Comparison of ENCODE assay signal across 29 cellular contexts in the genomic region with DNA sequence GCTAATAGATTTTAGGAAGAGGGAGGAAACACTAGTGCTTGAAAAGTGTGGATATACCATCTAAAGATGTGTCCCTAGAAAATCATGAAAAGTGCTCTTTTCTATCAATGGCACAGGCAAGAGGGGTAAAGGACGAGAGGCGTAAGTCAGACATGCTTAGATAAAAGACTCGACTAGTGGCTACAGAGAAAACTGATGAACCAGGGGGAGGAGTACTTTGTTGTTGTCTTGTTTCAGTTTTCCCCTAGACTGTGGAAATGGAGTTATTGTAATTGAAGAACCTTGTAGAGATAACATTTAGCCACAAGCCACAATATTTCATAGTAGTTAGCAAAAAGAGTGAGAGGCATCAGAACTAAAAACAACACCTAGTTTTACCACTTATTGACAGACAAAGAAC. TPM values are rescaled to one million over a fixed set of nuclear protein-coding genes. Genes with fewer than 3 reads are reported as not detected.
"Had no signal": no experiment of that assay in that cellular context is flagged by ENCODE, and none has a peak within 500 bp of the region (broad histone marks: within the 10 kb centered on the region; RNA-seq: fewer than 3 reads in every experiment).

No MANE protein-coding gene starts in this region.

- ATAC-seq: activated T-helper 17 cell treated with anti-CD3 and anti-CD28 coated beads, Interleukin-2, amount 50 U/mL, for 72 hours; PC-3 had no signal

- H3K9me3 Mint-ChIP-seq: activated CD4-positive, alpha-beta T cell treated with anti-CD3 and anti-CD28 coated beads, Interleukin-2, amount 10 ng/mL, durations not matched to agents 24 days and 14 days had no signal

- H3K27me3 Mint-ChIP-seq: activated CD4-positive, alpha-beta T cell treated with anti-CD3 and anti-CD28 coated beads, Interleukin-2, amount 10 ng/mL, durations not matched to agents 24 days and 14 days; activated naive CD4-positive, alpha-beta T cell treated with anti-CD3 and anti-CD28 coated beads, Interleukin-2, amount 10 ng/mL, durations not matched to agents 7 days and 5 days; activated naive CD8-positive, alpha-beta T cell treated with anti-CD3 and anti-CD28 coated beads for 36 hours; activated T-helper 17 cell treated with anti-CD3 and anti-CD28 coated beads, Interleukin-2, amount 50 U/mL, for 72 hours had no signal

- H3K4me1 Mint-ChIP-seq: activated B cell treated with CpG ODN at 0.5 μM for 24 hours; activated CD4-positive, alpha-beta T cell treated with anti-CD3 and anti-CD28 coated beads, Interleukin-2, amount 10 ng/mL, durations not matched to agents 24 days and 14 days; activated naive CD4-positive, alpha-beta T cell treated with anti-CD3 and anti-CD28 coated beads, Interleukin-2, amount 10 ng/mL, durations not matched to agents 7 days and 5 days; activated naive CD8-positive, alpha-beta T cell treated with anti-CD3 and anti-CD28 coated beads for 36 hours; activated T-helper 17 cell treated with anti-CD3 and anti-CD28 coated beads, Interleukin-2, amount 50 U/mL, for 72 hours had no signal

- H3K27ac Mint-ChIP-seq: activated B cell treated with CpG ODN at 0.5 μM for 24 hours; activated CD4-positive, alpha-beta T cell treated with anti-CD3 and anti-CD28 coated beads, Interleukin-2, amount 10 ng/mL, durations not matched to agents 24 days and 14 days; activated naive CD4-positive, alpha-beta T cell treated with anti-CD3 and anti-CD28 coated beads, Interleukin-2, amount 10 ng/mL, durations not matched to agents 7 days and 5 days; activated naive CD8-positive, alpha-beta T cell treated with anti-CD3 and anti-CD28 coated beads for 36 hours; activated T-helper 17 cell treated with anti-CD3 and anti-CD28 coated beads, Interleukin-2, amount 50 U/mL, for 72 hours had no signal

- DNase-seq: activated B cell treated with CpG ODN at 0.5 μM for 24 hours; activated CD4-positive, alpha-beta T cell treated with anti-CD3 and anti-CD28 coated beads for 1 hour; activated CD4-positive, alpha-beta T cell treated with anti-CD3 and anti-CD28 coated beads, Interleukin-2, amount 10 ng/mL, durations not matched to agents 24 days and 14 days; activated CD4-positive, alpha-beta T cell treated with anti-CD3 and anti-CD28 coated beads, Interleukin-2, amount 50 U/mL, for 48 hours; activated CD8-positive, alpha-beta memory T cell treated with anti-CD3 and anti-CD28 coated beads for 24 hours; activated gamma-delta T cell; activated naive CD4-positive, alpha-beta T cell treated with anti-CD3 and anti-CD28 coated beads, Interleukin-2, amount 10 ng/mL, durations not matched to agents 7 days and 5 days; activated naive CD8-positive, alpha-beta T cell treated with anti-CD3 and anti-CD28 coated beads for 36 hours; activated T-cell treated with anti-CD3 and anti-CD28 coated beads for 4 hours; activated T-cell treated with anti-CD3 and anti-CD28 coated beads, Interleukin-2, amount 50 U/mL, for 48 hours; anterior cingulate cortex; cerebellar nuclear complex; Karpas-422; NCI-H1092; NCI-H1417; NCI-H1930; NCI-H2107; NCI-H2171 treated with DMSO at 0.1 percent for 48 hours; NCI-H226; NCI-H526; NCI-H774; PC-3; SHP77 treated with DMSO at 0.1 percent for 48 hours; T-helper 2 cell; T1000 had no signal

- H3K36me3 Mint-ChIP-seq: activated naive CD4-positive, alpha-beta T cell treated with anti-CD3 and anti-CD28 coated beads, Interleukin-2, amount 10 ng/mL, durations not matched to agents 7 days and 5 days; activated naive CD8-positive, alpha-beta T cell treated with anti-CD3 and anti-CD28 coated beads for 36 hours had no signal

- FAIRE-seq: RCC 7860 had no signal

- H3K4me3 Mint-ChIP-seq: activated B cell treated with CpG ODN at 0.5 μM for 24 hours; activated CD4-positive, alpha-beta T cell treated with anti-CD3 and anti-CD28 coated beads, Interleukin-2, amount 10 ng/mL, durations not matched to agents 24 days and 14 days; activated naive CD4-positive, alpha-beta T cell treated with anti-CD3 and anti-CD28 coated beads, Interleukin-2, amount 10 ng/mL, durations not matched to agents 7 days and 5 days; activated naive CD8-positive, alpha-beta T cell treated with anti-CD3 and anti-CD28 coated beads for 36 hours; activated T-helper 17 cell treated with anti-CD3 and anti-CD28 coated beads, Interleukin-2, amount 50 U/mL, for 72 hours had no signal

RNA-seq across cellular contexts. Expression of a gene that starts 21.4 kb away (rescaled TPM):
- total RNA-seq: activated CD4-positive, alpha-beta T cell treated with anti-CD3 and anti-CD28 coated beads, Interleukin-2, amount 10 ng/mL, durations not matched to agents 24 days and 14 days; activated naive CD8-positive, alpha-beta T cell treated with anti-CD3 and anti-CD28 coated beads for 36 hours; activated T-helper 17 cell treated with anti-CD3 and anti-CD28 coated beads, Interleukin-2, amount 50 U/mL, for 72 hours; cardiac septum; M059J; PC-3 had no signal
